8 cellular contexts compared by ENCODE assay signal in genomic region chr6:33390767-33391277, GRCh38. TPM values are rescaled to one million over a fixed set of nuclear protein-coding genes. Genes with fewer than 3 reads are reported as not detected.
DNase-seq lines count a peak whose midpoint lies in the region; ATAC-seq, FAIRE-seq and TF ChIP-seq lines count a peak whose summit lies in the region.

No MANE protein-coding gene starts in this region.

- in situ Hi-C loops in GM12878 (cut with MboI) = no loop called here

- no peak for TF ChIP-seq POLR2A in GM12878 (IDR thresholded peaks at IDR 0.05; ENCODE audit: low read depth, low read length)

- H3K4me3 Mint-ChIP-seq in stimulated activated naive CD8-positive, alpha-beta T cell treated with anti-CD3 and anti-CD28 coated beads, Interleukin-15, Interleukin-2, amounts not matched to agents 100 ng/mL and 50 ng/mL, for 24 hours = peak overlapping the region; percentile 95

- no peak for ATAC-seq in stimulated activated naive CD8-positive, alpha-beta T cell treated with anti-CD3 and anti-CD28 coated beads, Interleukin-15, Interleukin-2, amounts not matched to agents 100 U/mL and 50 U/mL, for 24 hours
- no peak; the same call in 2 of the 3 replicates for ATAC-seq in GM12878
- ATAC-seq in GM19452 (IDR thresholded peaks at IDR 0.05; ENCODE audit: unreplicated experiment) = no peak

- no peak for TF ChIP-seq EP300 in GM12878 (IDR thresholded peaks at IDR 0.05; ENCODE audit: borderline replicate concordance in 1 of 2, control insufficient read depth in 1 of 2, low read depth in 2 of 2, low read length in 2 of 2)

- peak overlapping the region; percentile 71 for H3K27ac ChIP-seq in GM12878 (ENCODE audit: control insufficient read depth, insufficient read depth)
- H3K27ac ChIP-seq in mesodermal cell (ENCODE audit: low read depth, low read length, severe bottlenecking) = peak overlapping the region; percentile 85

- intact Hi-C loops in GM12878 (cut with micrococcal nuclease; ENCODE audit: unreplicated experiment) = loop anchor here (2.0 to 5.0 kb wide), 3 partner anchors 28 to 114 kb away; partner anchors contain the start of genes B3GALT4 and CUTA

- SMC1A ChIA-PET in GM12878 (lab: Charles Lee; ENCODE audit: uncharacterized antibody, unreplicated experiment) = interaction anchor here (0.6 to 1.2 kb wide), 8 partner anchors 12 to 142 kb away, joined by 3 to 8 read pairs (median 4); partner anchors contain the start of genes RPS18, SYNGAP1 and VPS52

- H3K79me2 ChIP-seq in GM12878 (ENCODE audit: control insufficient read depth, insufficient read depth, low read length) = peaks cover 41% of the 10 kb centered on the region

- peaks cover 0 to 2% of the 10 kb centered on the region in 2 experiments; a peak in 1 of 4 replicates for H3K36me3 ChIP-seq in GM12878 (ENCODE audit: control insufficient read depth in 2 of 2, insufficient read depth in 2 of 2, low read length in 1 of 2)
- peaks cover 9% of the 10 kb centered on the region for H3K36me3 ChIP-seq in mesodermal cell (ENCODE audit: control insufficient read depth, insufficient read depth, low read length)

- no peak for FAIRE-seq in GM12878 (lab: Jason Lieb, UNC)

- no peak overlapping the region; the same call in 1 of the 2 replicates for H3K9ac ChIP-seq in GM12878 (ENCODE audit: control insufficient read depth, insufficient read depth, low read length)

- H3K4me2 ChIP-seq in GM12878 (ENCODE audit: control insufficient read depth, insufficient read depth) = peak overlapping the region; percentile 91

- H3K4me3 ChIP-seq in GM12878 = peak overlapping the region; percentile 20; the same call in 1 of the 2 replicates
- H3K4me3 ChIP-seq in mesodermal cell (ENCODE audit: extremely low read depth, insufficient read depth, low read length, poor library complexity, severe bottlenecking) = peak overlapping the region; percentile 98

- no peak for TF ChIP-seq RAD21 in GM12878 (IDR thresholded peaks at IDR 0.05; ENCODE audit: insufficient read depth, low read depth, low read length)

- H3K36me3 Mint-ChIP-seq in stimulated activated naive CD8-positive, alpha-beta T cell treated with anti-CD3 and anti-CD28 coated beads, Interleukin-15, Interleukin-2, amounts not matched to agents 100 ng/mL and 50 ng/mL, for 24 hours (ENCODE audit: low read depth) = peaks cover 16% of the 10 kb centered on the region

- DNase-seq in stimulated activated naive CD8-positive, alpha-beta T cell treated with anti-CD3 and anti-CD28 coated beads, Interleukin-15, Interleukin-2, amounts not matched to agents 100 U/mL and 50 U/mL, for 24 hours = no peak
- DNase-seq in GM12878 (ENCODE audit: low read depth, low spot score) (no peak), NCI-H1436 (lab: John Stamatoyannopoulos, UW) (no peak), islet precursor cell (no peak)
- DNase-seq in stimulated activated CD4-positive, alpha-beta T cell treated with anti-CD3 and anti-CD28 coated beads, Interleukin-4, amount 100 ng/mL, for 4 hours = no peak

- BruUV-seq in GM12878 (replicated peaks; lab: Mats Ljungman, UMichigan) = TSS peak; percentile 62

- POLR2A ChIA-PET in GM12878 (lab: Charles Lee) = interaction anchor here (0.6 to 1.3 kb wide), 8 partner anchors 19 to 180 kb away, joined by 3 to 4 read pairs (median 3); partner anchors contain the start of genes CUTA and ZBTB9

- H2AFZ ChIP-seq in GM12878 (ENCODE audit: control insufficient read depth, low read depth, low read length) = peak overlapping the region; percentile 95

- no peaks in the 10 kb centered on the region for H3K9me3 Mint-ChIP-seq in stimulated activated naive CD8-positive, alpha-beta T cell treated with anti-CD3 and anti-CD28 coated beads, Interleukin-15, Interleukin-2, amounts not matched to agents 100 ng/mL and 50 ng/mL, for 24 hours

- no peaks in the 10 kb centered on the region for H3K27me3 Mint-ChIP-seq in stimulated activated naive CD8-positive, alpha-beta T cell treated with anti-CD3 and anti-CD28 coated beads, Interleukin-15, Interleukin-2, amounts not matched to agents 100 ng/mL and 50 ng/mL, for 24 hours

- TF ChIP-seq CTCF in GM12878 (IDR thresholded peaks at IDR 0.05 in 2 of 3, conservative IDR thresholded peaks at IDR 0.05 in 1 of 3; ENCODE audit: control insufficient read depth in 2 of 3, extremely low read depth in 1 of 3, insufficient read depth in 1 of 3, low read depth in 3 of 3, low read length in 3 of 3) = no peak

- no peaks in the 10 kb centered on the region for H3K9me3 ChIP-seq in GM12878 (replicated peaks; ENCODE audit: control insufficient read depth, insufficient read depth, low read length)
- H3K9me3 ChIP-seq in mesodermal cell (ENCODE audit: control insufficient read depth, low read length) = no peaks in the 10 kb centered on the region

- no peaks in the 10 kb centered on the region for H3K27me3 ChIP-seq in GM12878 (replicated peaks in 1 of 2; ENCODE audit: control insufficient read depth in 2 of 2, insufficient read depth in 2 of 2, low read length in 1 of 2)

- CTCF ChIA-PET in GM12878 (lab: Yijun Ruan, JAX) = interaction anchor here (0.6 to 1.7 kb wide), 24 partner anchors 10 to 320 kb away, joined by 3 to 19 read pairs (median 4); partner anchors contain the start of genes B3GALT4, SYNGAP1, ZBTB22 and ZBTB9

- H3K4me1 ChIP-seq in GM12878 (ENCODE audit: control insufficient read depth, insufficient read depth, low read length) (peaks cover 6% of the 10 kb centered on the region), mesodermal cell (ENCODE audit: control insufficient read depth, insufficient read depth, low read length, poor library complexity, severe bottlenecking) (peaks cover 15% of the 10 kb centered on the region)

- RAD21 ChIA-PET in GM12878 (lab: Charles Lee; ENCODE audit: unreplicated experiment) = interaction anchor here (1.0 kb wide), 1 partner anchor 35 kb away, joined by 11 read pairs; no protein-coding TSS in a partner anchor

- no peaks in the 10 kb centered on the region for H4K20me1 ChIP-seq in GM12878 (ENCODE audit: control insufficient read depth, insufficient read depth)

- WGBS in GM12878 (ENCODE audit: insufficient coverage, insufficient replicate concordance, low lambda C conversion rate, missing lambda C conversion rate) = 55% methylated on average over 9 of the region's 9 CpGs
- whole genome bisulfite sequencing in mesodermal cell (ENCODE audit: insufficient coverage in 2 of 2), 2 experiments = 81 to 92% methylated on average over 4 to 8 of the region's 9 CpGs

- peaks cover 33% of the 10 kb centered on the region for H3K4me1 Mint-ChIP-seq in stimulated activated naive CD8-positive, alpha-beta T cell treated with anti-CD3 and anti-CD28 coated beads, Interleukin-15, Interleukin-2, amounts not matched to agents 100 ng/mL and 50 ng/mL, for 24 hours (ENCODE audit: low read depth)

- H3K27ac Mint-ChIP-seq in stimulated activated naive CD8-positive, alpha-beta T cell treated with anti-CD3 and anti-CD28 coated beads, Interleukin-15, Interleukin-2, amounts not matched to agents 100 ng/mL and 50 ng/mL, for 24 hours = peak overlapping the region; percentile 97

RNA-seq across cellular contexts. Expression of gene KIFC1, which starts 0.8 kb away (rescaled TPM):
- 45.8 and 51.5 TPM in 2 replicates for total RNA-seq in GM12878 (2013; cell fraction: nucleolus; rRNA removed)
- total RNA-seq in GM12878 (2014; rRNA removed) (44.5 and 50.3 TPM in 2 replicates), GM12878 (2014; rRNA removed; fragmentation: Illumina TruSeq; extraction: Trizol) (52.9 and 58.5 TPM in 2 replicates), GM12878 (2021) (69.2 and 80.8 TPM in 2 replicates)
- polyA plus RNA-seq in GM12878 (2011; ENCODE audit: low read depth) = 16.6 TPM
- polyA plus RNA-seq in GM12878 (2011; rRNA removed) (60.6 and 69.3 TPM in 2 replicates), GM12878 (2014; fragmentation: Illumina TruSeq; extraction: Trizol) (53.9 and 63.1 TPM in 2 replicates), GM12878 (2014; fragmentation: Nextera tagmentation; extraction: Ambion mirVana) (1 to 10 TPM; 1.8 to 2.9 TPM), GM12878 (2014; rRNA removed) (82.6 and 87.4 TPM in 2 replicates), GM12878 (2016; fragmentation: Nextera tagmentation; extraction: Ambion mirVana) (10 to 100 TPM; 22.6 to 31.0 TPM)
- 92.5 and 114 TPM in 2 replicates for polyA plus RNA-seq in GM12878 (2011; cell fraction: cytosol; rRNA removed)
- 120 and 185 TPM in 2 replicates for polyA plus RNA-seq in GM12878 (2011; cell fraction: nucleus; rRNA removed)
- 33.1 and 39.8 TPM in 2 replicates for polyA plus RNA-seq in GM12878 (2012)
- 75.6 and 95.8 TPM in 2 replicates for polyA minus RNA-seq in GM12878 (2011; rRNA and poly(A)+ RNA removed)
- 37.8 and 41.3 TPM in 2 replicates for polyA minus RNA-seq in GM12878 (2011; cell fraction: cytosol; rRNA and poly(A)+ RNA removed)
- 49.3 and 88.3 TPM in 2 replicates for polyA minus RNA-seq in GM12878 (2011; cell fraction: nucleus; rRNA and poly(A)+ RNA removed)
- 63.4 TPM for polyA plus RNA-seq in mesodermal cell (2013, experiment 1 of 2)
- polyA plus RNA-seq in mesodermal cell (2013, experiment 2 of 2) = 59.8 TPM

RNA-seq across cellular contexts. Expression of gene PHF1, which starts 20.0 kb away (rescaled TPM):
- total RNA-seq in GM12878 (2013; cell fraction: nucleolus; rRNA removed) = 22.1 and 23.7 TPM in 2 replicates
- total RNA-seq in GM12878 (2014; rRNA removed) (6.5 and 6.8 TPM in 2 replicates), GM12878 (2014; rRNA removed; fragmentation: Illumina TruSeq; extraction: Trizol) (5.5 and 6.5 TPM in 2 replicates), GM12878 (2021) (13.5 and 14.5 TPM in 2 replicates)
- 17.4 TPM for polyA plus RNA-seq in GM12878 (2011; ENCODE audit: low read depth)
- polyA plus RNA-seq in GM12878 (2011; rRNA removed) (11.8 and 17.8 TPM in 2 replicates), GM12878 (2014; fragmentation: Illumina TruSeq; extraction: Trizol) (5.9 and 10.3 TPM in 2 replicates), GM12878 (2014; fragmentation: Nextera tagmentation; extraction: Ambion mirVana) (1 to 10 TPM; 1.3 to 2.2 TPM), GM12878 (2014; rRNA removed) (17.3 and 21.4 TPM in 2 replicates), GM12878 (2016; fragmentation: Nextera tagmentation; extraction: Ambion mirVana) (1 to 10 TPM; 3.1 to 3.5 TPM)
- polyA plus RNA-seq in GM12878 (2011; cell fraction: cytosol; rRNA removed) = 20.1 and 23.2 TPM in 2 replicates
- 143 and 159 TPM in 2 replicates for polyA plus RNA-seq in GM12878 (2011; cell fraction: nucleus; rRNA removed)
- 32.7 and 39.8 TPM in 2 replicates for polyA plus RNA-seq in GM12878 (2012)
- polyA minus RNA-seq in GM12878 (2011; rRNA and poly(A)+ RNA removed) = 16.9 and 18.6 TPM in 2 replicates
- 5.0 and 6.8 TPM in 2 replicates for polyA minus RNA-seq in GM12878 (2011; cell fraction: cytosol; rRNA and poly(A)+ RNA removed)
- 15.6 and 16.6 TPM in 2 replicates for polyA minus RNA-seq in GM12878 (2011; cell fraction: nucleus; rRNA and poly(A)+ RNA removed)
- 71.3 TPM for polyA plus RNA-seq in mesodermal cell (2013, experiment 1 of 2)
- 60.7 TPM for polyA plus RNA-seq in mesodermal cell (2013, experiment 2 of 2)

RNA-seq across cellular contexts. Expression of gene CUTA, which starts 27.1 kb away (rescaled TPM):
- 31.1 and 35.5 TPM in 2 replicates for total RNA-seq in GM12878 (2013; cell fraction: nucleolus; rRNA removed)
- total RNA-seq in GM12878 (2014; rRNA removed) (201 and 217 TPM in 2 replicates), GM12878 (2014; rRNA removed; fragmentation: Illumina TruSeq; extraction: Trizol) (107 and 118 TPM in 2 replicates), GM12878 (2021) (165 and 173 TPM in 2 replicates)
- 161 TPM for polyA plus RNA-seq in GM12878 (2011; ENCODE audit: low read depth)
- polyA plus RNA-seq in GM12878 (2011; rRNA removed) (95.6 and 137 TPM in 2 replicates), GM12878 (2014; fragmentation: Illumina TruSeq; extraction: Trizol) (62.2 and 102 TPM in 2 replicates), GM12878 (2014; fragmentation: Nextera tagmentation; extraction: Ambion mirVana) (100 to 1,000 TPM; 268 to 293 TPM), GM12878 (2014; rRNA removed) (178 and 203 TPM in 2 replicates), GM12878 (2016; fragmentation: Nextera tagmentation; extraction: Ambion mirVana) (100 to 1,000 TPM; 220 to 226 TPM)
- polyA plus RNA-seq in GM12878 (2011; cell fraction: cytosol; rRNA removed) = 225 and 263 TPM in 2 replicates
- polyA plus RNA-seq in GM12878 (2011; cell fraction: nucleus; rRNA removed) = 202 and 257 TPM in 2 replicates
- 320 and 324 TPM in 2 replicates for polyA plus RNA-seq in GM12878 (2012)
- polyA minus RNA-seq in GM12878 (2011; rRNA and poly(A)+ RNA removed) = 110 and 116 TPM in 2 replicates
- polyA minus RNA-seq in GM12878 (2011; cell fraction: cytosol; rRNA and poly(A)+ RNA removed) = 47.1 and 60.9 TPM in 2 replicates
- polyA minus RNA-seq in GM12878 (2011; cell fraction: nucleus; rRNA and poly(A)+ RNA removed) = 50.9 and 62.4 TPM in 2 replicates
- 253 TPM for polyA plus RNA-seq in mesodermal cell (2013, experiment 1 of 2)
- polyA plus RNA-seq in mesodermal cell (2013, experiment 2 of 2) = 196 TPM

RNA-seq across cellular contexts. Expression of gene SYNGAP1, which starts 29.0 kb away (rescaled TPM):
- 14.4 and 18.4 TPM in 2 replicates for total RNA-seq in GM12878 (2013; cell fraction: nucleolus; rRNA removed)
- total RNA-seq in GM12878 (2014; rRNA removed) (1.2 and 1.5 TPM in 2 replicates), GM12878 (2014; rRNA removed; fragmentation: Illumina TruSeq; extraction: Trizol) (0.85 and 0.88 TPM in 2 replicates), GM12878 (2021) (5.7 and 9.2 TPM in 2 replicates)
- polyA plus RNA-seq in GM12878 (2011; ENCODE audit: low read depth) = 3.3 TPM
- polyA plus RNA-seq in GM12878 (2011; rRNA removed) (2.2 and 3.9 TPM in 2 replicates), GM12878 (2014; fragmentation: Illumina TruSeq; extraction: Trizol) (3.1 and 5.7 TPM in 2 replicates), GM12878 (2014; fragmentation: Nextera tagmentation; extraction: Ambion mirVana) (under 1 TPM; 0.05 to 0.14 TPM), GM12878 (2014; rRNA removed) (6.4 and 9.0 TPM in 2 replicates), GM12878 (2016; fragmentation: Nextera tagmentation; extraction: Ambion mirVana) (under 1 TPM; 0.62 to 0.73 TPM)
- polyA plus RNA-seq in GM12878 (2011; cell fraction: cytosol; rRNA removed) = 2.7 and 3.4 TPM in 2 replicates
- polyA plus RNA-seq in GM12878 (2011; cell fraction: nucleus; rRNA removed) = 60.1 and 82.9 TPM in 2 replicates
- 8.3 and 9.0 TPM in 2 replicates for polyA plus RNA-seq in GM12878 (2012)
- polyA minus RNA-seq in GM12878 (2011; rRNA and poly(A)+ RNA removed) = 2.5 and 3.1 TPM in 2 replicates
- polyA minus RNA-seq in GM12878 (2011; cell fraction: cytosol; rRNA and poly(A)+ RNA removed) = 1.1 and 2.8 TPM in 2 replicates
- polyA minus RNA-seq in GM12878 (2011; cell fraction: nucleus; rRNA and poly(A)+ RNA removed) = 8.1 and 12.2 TPM in 2 replicates
- 54.9 TPM for polyA plus RNA-seq in mesodermal cell (2013, experiment 1 of 2)
- polyA plus RNA-seq in mesodermal cell (2013, experiment 2 of 2) = 47.5 TPM
